8 cellular contexts compared by ENCODE assay signal in genomic region chr1:160376525-160377131, GRCh38. TPM values are rescaled to one million over a fixed set of nuclear protein-coding genes. Genes with fewer than 3 reads are reported as not detected.
DNase-seq lines count a peak whose midpoint lies in the region; ATAC-seq, FAIRE-seq and TF ChIP-seq lines count a peak whose summit lies in the region.

No MANE protein-coding gene starts in this region.

- peaks cover 27% of the 10 kb centered on the region for H3K4me1 ChIP-seq in neural progenitor cell

- H3K27me3 ChIP-seq in neural progenitor cell, result no peaks in the 10 kb centered on the region

- no peaks in the 10 kb centered on the region for H3K36me3 Mint-ChIP-seq in activated CD8-positive, alpha-beta memory T cell treated with anti-CD3 and anti-CD28 coated beads, Interleukin-2, amount 10 ng/mL, durations not matched to agents 7 days and 5 days
- H3K36me3 Mint-ChIP-seq in activated CD4-positive, alpha-beta memory T cell treated with anti-CD3 and anti-CD28 coated beads, Interleukin-2, amount 10 ng/mL, durations not matched to agents 7 days and 5 days (ENCODE audit: low read depth), result no peaks in the 10 kb centered on the region
- H3K36me3 Mint-ChIP-seq in neural progenitor cell, result no peaks in the 10 kb centered on the region

- TF ChIP-seq CTCF in neural progenitor cell (IDR thresholded peaks at IDR 0.05), result peak; percentile 92

- peaks cover 4% of the 10 kb centered on the region for H3K27me3 Mint-ChIP-seq in activated CD8-positive, alpha-beta memory T cell treated with anti-CD3 and anti-CD28 coated beads, Interleukin-2, amount 10 ng/mL, durations not matched to agents 7 days and 5 days
- H3K27me3 Mint-ChIP-seq in activated CD4-positive, alpha-beta memory T cell treated with anti-CD3 and anti-CD28 coated beads, Interleukin-2, amount 10 ng/mL, durations not matched to agents 7 days and 5 days, result peaks cover 8% of the 10 kb centered on the region
- peaks cover 6% of the 10 kb centered on the region for H3K27me3 Mint-ChIP-seq in neural progenitor cell (ENCODE audit: insufficient read depth, low read depth)

- H3F3A ChIP-seq in neural progenitor cell (ENCODE audit: low read depth), result peaks cover 29% of the 10 kb centered on the region

- H3K27ac ChIP-seq in neural progenitor cell, result peak overlapping the region; percentile 92

- peak overlapping the region; percentile 79 for H2AFZ ChIP-seq in neural progenitor cell (replicated peaks)

- H3K9ac ChIP-seq in neural progenitor cell, result no peak overlapping the region

- DNase-seq in activated CD8-positive, alpha-beta memory T cell treated with anti-CD3 and anti-CD28 coated beads, Interleukin-2, amount 10 ng/mL, durations not matched to agents 7 days and 5 days, result peak; percentile 57
- DNase-seq in activated CD8-positive, alpha-beta memory T cell treated with anti-CD3 and anti-CD28 coated beads, Interleukin-2, amount 50 U/mL, for 4 hours, result no peak
- peak; percentile 77 for DNase-seq in NCI-H2227 (lab: John Stamatoyannopoulos, UW; ENCODE audit: unreplicated experiment)
- peak; percentile 38 for DNase-seq in activated CD4-positive, alpha-beta memory T cell treated with anti-CD3 and anti-CD28 coated beads, Interleukin-2, amount 10 ng/mL, durations not matched to agents 7 days and 5 days
- DNase-seq in frontal cortex (ENCODE audit: low spot score in 2 of 2), result peak; percentile 64 to 65
- peak; percentile 85 for DNase-seq in neural progenitor cell (ENCODE audit: low spot score)

- peak; percentile 84 for ATAC-seq in activated CD8-positive, alpha-beta memory T cell treated with anti-CD3 and anti-CD28 coated beads, Interleukin-2, amount 10 ng/mL, durations not matched to agents 7 days and 5 days
- ATAC-seq in HG02870 (IDR thresholded peaks at IDR 0.05; ENCODE audit: unreplicated experiment) (peak; percentile 61), GM21717 (IDR thresholded peaks at IDR 0.05; ENCODE audit: unreplicated experiment) (no peak)

- no peaks in the 10 kb centered on the region for H3K36me3 ChIP-seq in neural progenitor cell

- no peak overlapping the region for H3K4me3 Mint-ChIP-seq in activated CD8-positive, alpha-beta memory T cell treated with anti-CD3 and anti-CD28 coated beads, Interleukin-2, amount 10 ng/mL, durations not matched to agents 7 days and 5 days
- H3K4me3 Mint-ChIP-seq in activated CD4-positive, alpha-beta memory T cell treated with anti-CD3 and anti-CD28 coated beads, Interleukin-2, amount 10 ng/mL, durations not matched to agents 7 days and 5 days, result no peak overlapping the region
- H3K4me3 Mint-ChIP-seq in neural progenitor cell, result peak overlapping the region; percentile 61

- H3K4me3 ChIP-seq in neural progenitor cell, result peak overlapping the region; percentile 28

- no peaks in the 10 kb centered on the region for H4K20me1 ChIP-seq in neural progenitor cell (ENCODE audit: low read depth)

- CTCF ChIA-PET in activated CD8-positive, alpha-beta memory T cell treated with anti-CD3 and anti-CD28 coated beads, Interleukin-2, amount 10 ng/mL, durations not matched to agents 7 days and 5 days (lab: Charles Lee), result interaction anchor here (0.5 to 8.3 kb wide), 44 partner anchors 9 to 346 kb away, joined by 3 to 63 read pairs (median 4); partner anchors contain the start of genes COPA, IGSF8, NCSTN and NHLH1
- CTCF ChIA-PET in activated CD4-positive, alpha-beta memory T cell treated with anti-CD3 and anti-CD28 coated beads, Interleukin-2, amount 10 ng/mL, durations not matched to agents 7 days and 5 days (lab: Charles Lee), result interaction anchor here (0.6 to 4.6 kb wide), 34 partner anchors 8 to 291 kb away, joined by 3 to 30 read pairs (median 4); partner anchors contain the start of genes DCAF8, NHLH1 and PEA15

- peak overlapping the region; percentile 74 for H3K4me2 ChIP-seq in neural progenitor cell

- no peaks in the 10 kb centered on the region for H3K79me2 ChIP-seq in neural progenitor cell (ENCODE audit: low read depth)

- no peak for FAIRE-seq in frontal cortex (lab: Jason Lieb, UNC)

- H3K9me3 Mint-ChIP-seq in activated CD8-positive, alpha-beta memory T cell treated with anti-CD3 and anti-CD28 coated beads, Interleukin-2, amount 10 ng/mL, durations not matched to agents 7 days and 5 days (ENCODE audit: low read depth), result no peaks in the 10 kb centered on the region
- H3K9me3 Mint-ChIP-seq in activated CD4-positive, alpha-beta memory T cell treated with anti-CD3 and anti-CD28 coated beads, Interleukin-2, amount 10 ng/mL, durations not matched to agents 7 days and 5 days, result no peaks in the 10 kb centered on the region
- H3K9me3 Mint-ChIP-seq in neural progenitor cell, result no peaks in the 10 kb centered on the region

- no peak overlapping the region for H3K27ac Mint-ChIP-seq in activated CD8-positive, alpha-beta memory T cell treated with anti-CD3 and anti-CD28 coated beads, Interleukin-2, amount 10 ng/mL, durations not matched to agents 7 days and 5 days
- H3K27ac Mint-ChIP-seq in activated CD4-positive, alpha-beta memory T cell treated with anti-CD3 and anti-CD28 coated beads, Interleukin-2, amount 10 ng/mL, durations not matched to agents 7 days and 5 days, result no peak overlapping the region
- peak overlapping the region; percentile 91 for H3K27ac Mint-ChIP-seq in neural progenitor cell

- H3K4me1 Mint-ChIP-seq in activated CD8-positive, alpha-beta memory T cell treated with anti-CD3 and anti-CD28 coated beads, Interleukin-2, amount 10 ng/mL, durations not matched to agents 7 days and 5 days, result peaks cover 13% of the 10 kb centered on the region
- peaks cover 14% of the 10 kb centered on the region for H3K4me1 Mint-ChIP-seq in activated CD4-positive, alpha-beta memory T cell treated with anti-CD3 and anti-CD28 coated beads, Interleukin-2, amount 10 ng/mL, durations not matched to agents 7 days and 5 days
- peaks cover 40% of the 10 kb centered on the region for H3K4me1 Mint-ChIP-seq in neural progenitor cell

- H3K9me3 ChIP-seq in neural progenitor cell (ENCODE audit: low read depth), result no peaks in the 10 kb centered on the region

- POLR2A ChIA-PET in activated CD4-positive, alpha-beta memory T cell treated with anti-CD3 and anti-CD28 coated beads, Interleukin-2, amount 10 ng/mL, durations not matched to agents 7 days and 5 days (lab: Charles Lee), result interaction anchor here (0.8 to 1.3 kb wide), 4 partner anchors 19 to 231 kb away, joined by 3 to 5 read pairs (median 4); partner anchors contain the start of gene NCSTN

RNA-seq across cellular contexts. Expression of gene NHLH1, which starts 9.8 kb away (rescaled TPM):
- under 1 TPM; 0.35 to 0.44 TPM for total RNA-seq in activated CD8-positive, alpha-beta memory T cell treated with anti-CD3 and anti-CD28 coated beads, Interleukin-2, amount 10 ng/mL, durations not matched to agents 7 days and 5 days
- under 1 TPM; 0.40 to 0.43 TPM for total RNA-seq in activated CD4-positive, alpha-beta memory T cell treated with anti-CD3 and anti-CD28 coated beads, Interleukin-2, amount 10 ng/mL, durations not matched to agents 7 days and 5 days
- total RNA-seq in frontal cortex (0.41 TPM), neural progenitor cell (ENCODE audit: low replicate concordance) (0.07 and 0.22 TPM in 2 replicates)

RNA-seq across cellular contexts. Expression of gene VANGL2, which starts 23.7 kb away (rescaled TPM):
- total RNA-seq in activated CD8-positive, alpha-beta memory T cell treated with anti-CD3 and anti-CD28 coated beads, Interleukin-2, amount 10 ng/mL, durations not matched to agents 7 days and 5 days, result not detected
- not detected for total RNA-seq in activated CD4-positive, alpha-beta memory T cell treated with anti-CD3 and anti-CD28 coated beads, Interleukin-2, amount 10 ng/mL, durations not matched to agents 7 days and 5 days
- total RNA-seq in frontal cortex (11.0 TPM), neural progenitor cell (ENCODE audit: low replicate concordance) (23.0 and 46.6 TPM in 2 replicates)

RNA-seq across cellular contexts. Expression of gene NCSTN, which starts 33.4 kb away (rescaled TPM):
- 10 to 100 TPM; 59.8 to 61.8 TPM for total RNA-seq in activated CD8-positive, alpha-beta memory T cell treated with anti-CD3 and anti-CD28 coated beads, Interleukin-2, amount 10 ng/mL, durations not matched to agents 7 days and 5 days
- total RNA-seq in activated CD4-positive, alpha-beta memory T cell treated with anti-CD3 and anti-CD28 coated beads, Interleukin-2, amount 10 ng/mL, durations not matched to agents 7 days and 5 days, result 10 to 100 TPM; 64.5 to 65.3 TPM
- 24.5 TPM for total RNA-seq in frontal cortex
- total RNA-seq in neural progenitor cell (ENCODE audit: low replicate concordance), result 44.8 and 78.0 TPM in 2 replicates

RNA-seq across cellular contexts. Expression of gene COPA, which starts 33.6 kb away (rescaled TPM):
- total RNA-seq in activated CD8-positive, alpha-beta memory T cell treated with anti-CD3 and anti-CD28 coated beads, Interleukin-2, amount 10 ng/mL, durations not matched to agents 7 days and 5 days, result 100 to 1,000 TPM; 138 to 139 TPM
- total RNA-seq in activated CD4-positive, alpha-beta memory T cell treated with anti-CD3 and anti-CD28 coated beads, Interleukin-2, amount 10 ng/mL, durations not matched to agents 7 days and 5 days, result 100 to 1,000 TPM; 145 to 146 TPM
- total RNA-seq in frontal cortex (161 TPM), neural progenitor cell (ENCODE audit: low replicate concordance) (82.6 and 83.3 TPM in 2 replicates)

Comparison
In these comparisons a context has a peak if more than half of its experiments do, and no peak if none do; other contexts are left out.
1. RNA of gene VANGL2, which starts 23.7 kb away (total RNA-seq): 23.0 to 46.6 TPM in neural progenitor cell and 11.0 TPM in frontal cortex (single experiment); not detected in activated CD8-positive, alpha-beta memory T cell treated with anti-CD3 and anti-CD28 coated beads, Interleukin-2, amount 10 ng/mL, durations not matched to agents 7 days and 5 days and not detected in activated CD4-positive, alpha-beta memory T cell treated with anti-CD3 and anti-CD28 coated beads, Interleukin-2, amount 10 ng/mL, durations not matched to agents 7 days and 5 days; every median in the first group is over 10 times any median in the second.